In genomic region chr10:93746844-93747284, GRCh38 we compare ENCODE assay signal across 1 cellular context.
TF ChIP-seq lines count a peak whose summit lies in the region.

No MANE protein-coding gene starts in this region.

TF ChIP-seq in HEK293, 187 proteins besides CTCF, POLR2A, EP300 and RAD21 (continued from another document and continues in another):
- TF ChIP-seq ZNF629 (tag by site-specific recombination; IDR thresholded peaks at IDR 0.05) (peak; percentile 78), ZNF76 (tag by site-specific recombination; IDR thresholded peaks at IDR 0.05; ENCODE audit: borderline replicate concordance, low read depth) (no peak), ZBTB7A (tag by site-specific recombination; IDR thresholded peaks at IDR 0.05; ENCODE audit: low read depth) (no peak), ZNF18 (tag by site-specific recombination; IDR thresholded peaks at IDR 0.05) (no peak), PBX3 (CRISPR knock-in tag; IDR thresholded peaks at IDR 0.05) (no peak), ZNF623 (tag by site-specific recombination; IDR thresholded peaks at IDR 0.05) (no peak), ZNF830 (tag by site-specific recombination; IDR thresholded peaks at IDR 0.05; ENCODE audit: low read depth) (no peak), ZNF488 (tag by site-specific recombination; IDR thresholded peaks at IDR 0.05) (no peak), ZNF302 (tag by site-specific recombination; IDR thresholded peaks at IDR 0.05; ENCODE audit: low read depth) (no peak), ZNF561 (tag by site-specific recombination; IDR thresholded peaks at IDR 0.05; ENCODE audit: borderline replicate concordance) (0 out of 2 replicates have a peak, but pooled peaks have one; percentile 34), ZNF175 (tag by site-specific recombination; IDR thresholded peaks at IDR 0.05) (no peak), HOXC10 (CRISPR knock-in tag; IDR thresholded peaks at IDR 0.05) (no peak), ZNF324 (tag by site-specific recombination; IDR thresholded peaks at IDR 0.05) (no peak), ZSCAN23 (tag by site-specific recombination; IDR thresholded peaks at IDR 0.05) (no peak), ZNF341 (tag by site-specific recombination; IDR thresholded peaks at IDR 0.05; ENCODE audit: low read depth) (no peak), ZFP37 (tag by site-specific recombination; IDR thresholded peaks at IDR 0.05) (peak; percentile 93), ZNF530 (tag by site-specific recombination; IDR thresholded peaks at IDR 0.05; ENCODE audit: low read depth) (no peak), ZBTB20 (tag by site-specific recombination; IDR thresholded peaks at IDR 0.05) (no peak), ZNF311 (tag by site-specific recombination; IDR thresholded peaks at IDR 0.05; ENCODE audit: borderline replicate concordance) (no peak), ZNF660 (tag by site-specific recombination; IDR thresholded peaks at IDR 0.05) (no peak), HOXD13 (CRISPR knock-in tag; IDR thresholded peaks at IDR 0.05; ENCODE audit: borderline replicate concordance) (0 out of 2 replicates have a peak, but pooled peaks have one; percentile 41), RBAK (tag by site-specific recombination; IDR thresholded peaks at IDR 0.05) (no peak), ZNF654 (tag by site-specific recombination; IDR thresholded peaks at IDR 0.05; ENCODE audit: low read depth) (peak; percentile 26), ZNF132 (tag by site-specific recombination; IDR thresholded peaks at IDR 0.05; ENCODE audit: borderline replicate concordance) (no peak), ZNF202 (tag by site-specific recombination; IDR thresholded peaks at IDR 0.05; ENCODE audit: borderline replicate concordance) (no peak), ZNF266 (tag by site-specific recombination; IDR thresholded peaks at IDR 0.05; ENCODE audit: low read depth) (no peak), KLF9 (tag by site-specific recombination; IDR thresholded peaks at IDR 0.05; ENCODE audit: low read depth) (no peak), ZNF544 (tag by site-specific recombination; IDR thresholded peaks at IDR 0.05) (no peak), MYNN (tag by site-specific recombination; IDR thresholded peaks at IDR 0.05; ENCODE audit: borderline replicate concordance) (no peak), ZNF843 (tag by site-specific recombination; IDR thresholded peaks at IDR 0.05) (no peak), ZNF114 (tag by site-specific recombination; IDR thresholded peaks at IDR 0.05) (no peak), SALL2 (tag by site-specific recombination; IDR thresholded peaks at IDR 0.05; ENCODE audit: borderline replicate concordance) (no peak), GLI2 (tag by site-specific recombination; IDR thresholded peaks at IDR 0.05; ENCODE audit: borderline replicate concordance, low read depth) (no peak), ZNF211 (tag by site-specific recombination; IDR thresholded peaks at IDR 0.05; ENCODE audit: low read depth) (no peak)
- TF ChIP-seq, protein P1, sequence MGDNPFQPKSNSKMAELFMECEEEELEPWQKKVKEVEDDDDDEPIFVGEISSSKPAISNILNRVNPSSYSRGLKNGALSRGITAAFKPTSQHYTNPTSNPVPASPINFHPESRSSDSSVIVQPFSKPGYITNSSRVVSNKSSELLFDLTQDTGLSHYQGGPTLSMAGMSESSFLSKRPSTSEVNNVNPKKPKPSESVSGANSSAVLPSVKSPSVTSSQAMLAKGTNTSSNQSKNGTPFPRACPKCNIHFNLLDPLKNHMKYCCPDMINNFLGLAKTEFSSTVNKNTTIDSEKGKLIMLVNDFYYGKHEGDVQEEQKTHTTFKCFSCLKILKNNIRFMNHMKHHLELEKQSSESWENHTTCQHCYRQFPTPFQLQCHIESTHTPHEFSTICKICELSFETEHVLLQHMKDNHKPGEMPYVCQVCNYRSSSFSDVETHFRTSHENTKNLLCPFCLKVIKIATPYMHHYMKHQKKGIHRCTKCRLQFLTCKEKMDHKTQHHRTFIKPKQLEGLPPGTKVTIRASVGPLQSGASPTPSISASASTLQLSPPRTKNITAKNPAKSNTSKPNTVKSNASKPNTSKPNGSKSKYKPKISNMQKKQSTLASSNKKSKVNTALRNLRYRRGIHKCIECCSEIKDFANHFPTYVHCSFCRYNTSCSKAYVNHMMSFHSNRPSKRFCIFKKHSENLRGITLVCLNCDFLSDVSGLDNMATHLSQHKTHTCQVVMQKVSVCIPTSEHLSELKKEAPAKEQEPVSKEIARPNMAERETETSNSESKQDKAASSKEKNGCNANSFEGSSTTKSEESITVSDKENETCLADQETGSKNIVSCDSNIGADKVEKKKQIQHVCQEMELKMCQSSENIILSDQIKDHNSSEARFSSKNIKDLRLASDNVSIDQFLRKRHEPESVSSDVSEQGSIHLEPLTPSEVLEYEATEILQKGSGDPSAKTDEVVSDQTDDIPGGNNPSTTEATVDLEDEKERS (tag by site-specific recombination; IDR thresholded peaks at IDR 0.05) = no peak
- TF ChIP-seq, protein P2, sequence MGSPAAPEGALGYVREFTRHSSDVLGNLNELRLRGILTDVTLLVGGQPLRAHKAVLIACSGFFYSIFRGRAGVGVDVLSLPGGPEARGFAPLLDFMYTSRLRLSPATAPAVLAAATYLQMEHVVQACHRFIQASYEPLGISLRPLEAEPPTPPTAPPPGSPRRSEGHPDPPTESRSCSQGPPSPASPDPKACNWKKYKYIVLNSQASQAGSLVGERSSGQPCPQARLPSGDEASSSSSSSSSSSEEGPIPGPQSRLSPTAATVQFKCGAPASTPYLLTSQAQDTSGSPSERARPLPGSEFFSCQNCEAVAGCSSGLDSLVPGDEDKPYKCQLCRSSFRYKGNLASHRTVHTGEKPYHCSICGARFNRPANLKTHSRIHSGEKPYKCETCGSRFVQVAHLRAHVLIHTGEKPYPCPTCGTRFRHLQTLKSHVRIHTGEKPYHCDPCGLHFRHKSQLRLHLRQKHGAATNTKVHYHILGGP (tag by site-specific recombination; IDR thresholded peaks at IDR 0.05) = no peak
- TF ChIP-seq, protein P3, sequence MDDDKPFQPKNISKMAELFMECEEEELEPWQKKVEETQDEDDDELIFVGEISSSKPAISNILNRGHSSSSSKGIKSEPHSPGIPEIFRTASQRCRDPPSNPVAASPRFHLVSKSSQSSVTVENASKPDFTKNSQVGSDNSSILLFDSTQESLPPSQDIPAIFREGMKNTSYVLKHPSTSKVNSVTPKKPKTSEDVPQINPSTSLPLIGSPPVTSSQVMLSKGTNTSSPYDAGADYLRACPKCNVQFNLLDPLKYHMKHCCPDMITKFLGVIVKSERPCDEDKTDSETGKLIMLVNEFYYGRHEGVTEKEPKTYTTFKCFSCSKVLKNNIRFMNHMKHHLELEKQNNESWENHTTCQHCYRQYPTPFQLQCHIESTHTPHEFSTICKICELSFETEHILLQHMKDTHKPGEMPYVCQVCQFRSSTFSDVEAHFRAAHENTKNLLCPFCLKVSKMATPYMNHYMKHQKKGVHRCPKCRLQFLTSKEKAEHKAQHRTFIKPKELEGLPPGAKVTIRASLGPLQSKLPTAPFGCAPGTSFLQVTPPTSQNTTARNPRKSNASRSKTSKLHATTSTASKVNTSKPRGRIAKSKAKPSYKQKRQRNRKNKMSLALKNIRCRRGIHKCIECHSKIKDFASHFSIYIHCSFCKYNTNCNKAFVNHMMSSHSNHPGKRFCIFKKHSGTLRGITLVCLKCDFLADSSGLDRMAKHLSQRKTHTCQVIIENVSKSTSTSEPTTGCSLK (tag by site-specific recombination; IDR thresholded peaks at IDR 0.05) = no peak
- TF ChIP-seq, protein P4, sequence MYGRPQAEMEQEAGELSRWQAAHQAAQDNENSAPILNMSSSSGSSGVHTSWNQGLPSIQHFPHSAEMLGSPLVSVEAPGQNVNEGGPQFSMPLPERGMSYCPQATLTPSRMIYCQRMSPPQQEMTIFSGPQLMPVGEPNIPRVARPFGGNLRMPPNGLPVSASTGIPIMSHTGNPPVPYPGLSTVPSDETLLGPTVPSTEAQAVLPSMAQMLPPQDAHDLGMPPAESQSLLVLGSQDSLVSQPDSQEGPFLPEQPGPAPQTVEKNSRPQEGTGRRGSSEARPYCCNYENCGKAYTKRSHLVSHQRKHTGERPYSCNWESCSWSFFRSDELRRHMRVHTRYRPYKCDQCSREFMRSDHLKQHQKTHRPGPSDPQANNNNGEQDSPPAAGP (tag by site-specific recombination; IDR thresholded peaks at IDR 0.05) = no peak
- TF ChIP-seq, protein P5, sequence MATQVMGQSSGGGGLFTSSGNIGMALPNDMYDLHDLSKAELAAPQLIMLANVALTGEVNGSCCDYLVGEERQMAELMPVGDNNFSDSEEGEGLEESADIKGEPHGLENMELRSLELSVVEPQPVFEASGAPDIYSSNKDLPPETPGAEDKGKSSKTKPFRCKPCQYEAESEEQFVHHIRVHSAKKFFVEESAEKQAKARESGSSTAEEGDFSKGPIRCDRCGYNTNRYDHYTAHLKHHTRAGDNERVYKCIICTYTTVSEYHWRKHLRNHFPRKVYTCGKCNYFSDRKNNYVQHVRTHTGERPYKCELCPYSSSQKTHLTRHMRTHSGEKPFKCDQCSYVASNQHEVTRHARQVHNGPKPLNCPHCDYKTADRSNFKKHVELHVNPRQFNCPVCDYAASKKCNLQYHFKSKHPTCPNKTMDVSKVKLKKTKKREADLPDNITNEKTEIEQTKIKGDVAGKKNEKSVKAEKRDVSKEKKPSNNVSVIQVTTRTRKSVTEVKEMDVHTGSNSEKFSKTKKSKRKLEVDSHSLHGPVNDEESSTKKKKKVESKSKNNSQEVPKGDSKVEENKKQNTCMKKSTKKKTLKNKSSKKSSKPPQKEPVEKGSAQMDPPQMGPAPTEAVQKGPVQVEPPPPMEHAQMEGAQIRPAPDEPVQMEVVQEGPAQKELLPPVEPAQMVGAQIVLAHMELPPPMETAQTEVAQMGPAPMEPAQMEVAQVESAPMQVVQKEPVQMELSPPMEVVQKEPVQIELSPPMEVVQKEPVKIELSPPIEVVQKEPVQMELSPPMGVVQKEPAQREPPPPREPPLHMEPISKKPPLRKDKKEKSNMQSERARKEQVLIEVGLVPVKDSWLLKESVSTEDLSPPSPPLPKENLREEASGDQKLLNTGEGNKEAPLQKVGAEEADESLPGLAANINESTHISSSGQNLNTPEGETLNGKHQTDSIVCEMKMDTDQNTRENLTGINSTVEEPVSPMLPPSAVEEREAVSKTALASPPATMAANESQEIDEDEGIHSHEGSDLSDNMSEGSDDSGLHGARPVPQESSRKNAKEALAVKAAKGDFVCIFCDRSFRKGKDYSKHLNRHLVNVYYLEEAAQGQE (tag by site-specific recombination; IDR thresholded peaks at IDR 0.05) = no peak
- TF ChIP-seq, protein P6, sequence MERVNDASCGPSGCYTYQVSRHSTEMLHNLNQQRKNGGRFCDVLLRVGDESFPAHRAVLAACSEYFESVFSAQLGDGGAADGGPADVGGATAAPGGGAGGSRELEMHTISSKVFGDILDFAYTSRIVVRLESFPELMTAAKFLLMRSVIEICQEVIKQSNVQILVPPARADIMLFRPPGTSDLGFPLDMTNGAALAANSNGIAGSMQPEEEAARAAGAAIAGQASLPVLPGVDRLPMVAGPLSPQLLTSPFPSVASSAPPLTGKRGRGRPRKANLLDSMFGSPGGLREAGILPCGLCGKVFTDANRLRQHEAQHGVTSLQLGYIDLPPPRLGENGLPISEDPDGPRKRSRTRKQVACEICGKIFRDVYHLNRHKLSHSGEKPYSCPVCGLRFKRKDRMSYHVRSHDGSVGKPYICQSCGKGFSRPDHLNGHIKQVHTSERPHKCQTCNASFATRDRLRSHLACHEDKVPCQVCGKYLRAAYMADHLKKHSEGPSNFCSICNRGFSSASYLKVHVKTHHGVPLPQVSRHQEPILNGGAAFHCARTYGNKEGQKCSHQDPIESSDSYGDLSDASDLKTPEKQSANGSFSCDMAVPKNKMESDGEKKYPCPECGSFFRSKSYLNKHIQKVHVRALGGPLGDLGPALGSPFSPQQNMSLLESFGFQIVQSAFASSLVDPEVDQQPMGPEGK (tag by site-specific recombination; IDR thresholded peaks at IDR 0.05) = no peak
- TF ChIP-seq, protein P7, sequence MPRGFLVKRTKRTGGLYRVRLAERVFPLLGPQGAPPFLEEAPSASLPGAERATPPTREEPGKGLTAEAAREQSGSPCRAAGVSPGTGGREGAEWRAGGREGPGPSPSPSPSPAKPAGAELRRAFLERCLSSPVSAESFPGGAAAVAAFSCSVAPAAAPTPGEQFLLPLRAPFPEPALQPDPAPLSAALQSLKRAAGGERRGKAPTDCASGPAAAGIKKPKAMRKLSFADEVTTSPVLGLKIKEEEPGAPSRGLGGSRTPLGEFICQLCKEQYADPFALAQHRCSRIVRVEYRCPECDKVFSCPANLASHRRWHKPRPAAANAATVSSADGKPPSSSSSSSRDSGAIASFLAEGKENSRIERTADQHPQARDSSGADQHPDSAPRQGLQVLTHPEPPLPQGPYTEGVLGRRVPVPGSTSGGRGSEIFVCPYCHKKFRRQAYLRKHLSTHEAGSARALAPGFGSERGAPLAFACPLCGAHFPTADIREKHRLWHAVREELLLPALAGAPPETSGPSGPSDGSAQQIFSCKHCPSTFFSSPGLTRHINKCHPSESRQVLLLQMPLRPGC (tag by site-specific recombination; IDR thresholded peaks at IDR 0.05) = no peak
- TF ChIP-seq, protein P8, sequence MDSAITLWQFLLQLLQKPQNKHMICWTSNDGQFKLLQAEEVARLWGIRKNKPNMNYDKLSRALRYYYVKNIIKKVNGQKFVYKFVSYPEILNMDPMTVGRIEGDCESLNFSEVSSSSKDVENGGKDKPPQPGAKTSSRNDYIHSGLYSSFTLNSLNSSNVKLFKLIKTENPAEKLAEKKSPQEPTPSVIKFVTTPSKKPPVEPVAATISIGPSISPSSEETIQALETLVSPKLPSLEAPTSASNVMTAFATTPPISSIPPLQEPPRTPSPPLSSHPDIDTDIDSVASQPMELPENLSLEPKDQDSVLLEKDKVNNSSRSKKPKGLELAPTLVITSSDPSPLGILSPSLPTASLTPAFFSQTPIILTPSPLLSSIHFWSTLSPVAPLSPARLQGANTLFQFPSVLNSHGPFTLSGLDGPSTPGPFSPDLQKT (IDR thresholded peaks at IDR 0.05; ENCODE audit: borderline replicate concordance, low read depth, low read length) = no peak
